13 cellular contexts compared by ENCODE assay signal in genomic region chr22:23511627-23512347, GRCh38.
"Had no signal": no experiment of that assay in that cellular context is flagged by ENCODE, and none has a peak within 500 bp of the region (broad histone marks: within the 10 kb centered on the region; RNA-seq: fewer than 3 reads in every experiment).

No MANE protein-coding gene starts in this region.

- H3K27me3 Mint-ChIP-seq: activated naive CD4-positive, alpha-beta T cell treated with anti-CD3 and anti-CD28 coated beads, Interleukin-2, amount 50 U/mL, for 24 hours; stimulated activated naive CD8-positive, alpha-beta T cell treated with anti-CD3 and anti-CD28 coated beads, Interleukin-15, Interleukin-2, amounts not matched to agents 100 ng/mL and 50 ng/mL, for 24 hours had no signal

- H3K27ac Mint-ChIP-seq: activated naive CD4-positive, alpha-beta T cell treated with anti-CD3 and anti-CD28 coated beads, Interleukin-2, amount 50 U/mL, for 24 hours; memory B cell; natural killer cell treated with Interleukin-12 subunit alpha and Interleukin-12 subunit beta and Interleukin-15 and Interleukin-18, amount 100 ng/mL, for 72 hours; stimulated activated naive CD8-positive, alpha-beta T cell treated with anti-CD3 and anti-CD28 coated beads, Interleukin-15, Interleukin-2, amounts not matched to agents 100 ng/mL and 50 ng/mL, for 24 hours had no signal

- H3K4me1 Mint-ChIP-seq: activated naive CD4-positive, alpha-beta T cell treated with anti-CD3 and anti-CD28 coated beads, Interleukin-2, amount 50 U/mL, for 24 hours; memory B cell had no signal

- H3K27ac ChIP-seq: esophagus squamous epithelium, spleen, WERI-Rb-1 had no signal

- H3K9me3 Mint-ChIP-seq: activated naive CD4-positive, alpha-beta T cell treated with anti-CD3 and anti-CD28 coated beads, Interleukin-2, amount 50 U/mL, for 24 hours; memory B cell; natural killer cell treated with Interleukin-12 subunit alpha and Interleukin-12 subunit beta and Interleukin-15 and Interleukin-18, amount 100 ng/mL, for 72 hours; stimulated activated naive CD8-positive, alpha-beta T cell treated with anti-CD3 and anti-CD28 coated beads, Interleukin-15, Interleukin-2, amounts not matched to agents 100 ng/mL and 50 ng/mL, for 24 hours had no signal

- H3K9me3 ChIP-seq: esophagus squamous epithelium, spleen had no signal

- H3K4me1 ChIP-seq: esophagus squamous epithelium, spleen had no signal

- H3K36me3 Mint-ChIP-seq: activated naive CD4-positive, alpha-beta T cell treated with anti-CD3 and anti-CD28 coated beads, Interleukin-2, amount 50 U/mL, for 24 hours; memory B cell; natural killer cell treated with Interleukin-12 subunit alpha and Interleukin-12 subunit beta and Interleukin-15 and Interleukin-18, amount 100 ng/mL, for 72 hours had no signal

- H3K36me3 ChIP-seq: esophagus squamous epithelium, spleen, WERI-Rb-1 had no signal

- H3K4me3 ChIP-seq: esophagus squamous epithelium, spleen had no signal

- DNase-seq: activated CD4-positive, alpha-beta T cell treated with anti-CD3 and anti-CD28 coated beads for 1 hour; activated gamma-delta T cell; dermis blood vessel endothelial cell; effector memory CD4-positive, alpha-beta T cell; esophagus squamous epithelium; spleen; SW 1271; T-helper 2 cell; WERI-Rb-1 had no signal

- H3K4me3 Mint-ChIP-seq: activated naive CD4-positive, alpha-beta T cell treated with anti-CD3 and anti-CD28 coated beads, Interleukin-2, amount 50 U/mL, for 24 hours; memory B cell; natural killer cell treated with Interleukin-12 subunit alpha and Interleukin-12 subunit beta and Interleukin-15 and Interleukin-18, amount 100 ng/mL, for 72 hours; stimulated activated naive CD8-positive, alpha-beta T cell treated with anti-CD3 and anti-CD28 coated beads, Interleukin-15, Interleukin-2, amounts not matched to agents 100 ng/mL and 50 ng/mL, for 24 hours had no signal
